21 cellular contexts compared by ENCODE assay signal in genomic region chr2:119932809-119933208, GRCh38.
DNase-seq lines count a peak whose midpoint lies in the region; ATAC-seq, FAIRE-seq and TF ChIP-seq lines count a peak whose summit lies in the region.
"Had no signal": no experiment of that assay in that cellular context is flagged by ENCODE, and none has a peak within 500 bp of the region (broad histone marks: within the 10 kb centered on the region; RNA-seq: fewer than 3 reads in every experiment).

No MANE protein-coding gene starts in this region.

- no peak for ATAC-seq in CD4-positive, CD25-positive, alpha-beta regulatory T cell (ENCODE audit: low read depth in 2 of 2)
- no peak for ATAC-seq in GM21367 (IDR thresholded peaks at IDR 0.05; ENCODE audit: unreplicated experiment)
- ATAC-seq: A549 had no signal

- no peak overlapping the region for H3K27ac Mint-ChIP-seq in activated CD4-positive, alpha-beta memory T cell treated with anti-CD3 and anti-CD28 coated beads, Interleukin-2, amount 10 ng/mL, durations not matched to agents 7 days and 5 days
- no peak overlapping the region for H3K27ac Mint-ChIP-seq in activated CD4-positive, alpha-beta memory T cell treated with anti-CD3 and anti-CD28 coated beads for 36 hours
- peak overlapping the region in 2 of 3 donors; percentile 2 to 38 for H3K27ac Mint-ChIP-seq in CD4-positive, CD25-positive, alpha-beta regulatory T cell

- intact Hi-C loops in activated CD4-positive, alpha-beta memory T cell treated with anti-CD3 and anti-CD28 coated beads for 36 hours (cut with micrococcal nuclease) = no loop called here

- no peaks in the 10 kb centered on the region for H3K9me3 ChIP-seq in CD4-positive, CD25-positive, alpha-beta regulatory T cell (ENCODE audit: control insufficient read depth in 2 of 2, low read length in 2 of 2)
- no peaks in the 10 kb centered on the region for H3K9me3 ChIP-seq in effector memory CD4-positive, alpha-beta T cell (ENCODE audit: control insufficient read depth, low read length)
- H3K9me3 ChIP-seq: A549, MG63 had no signal

- peak; percentile 50 for FAIRE-seq in GM12891 (lab: Jason Lieb, UNC)
- FAIRE-seq: A549 had no signal

- peaks cover 59% of the 10 kb centered on the region for H3K36me3 Mint-ChIP-seq in activated CD4-positive, alpha-beta memory T cell treated with anti-CD3 and anti-CD28 coated beads, Interleukin-2, amount 10 ng/mL, durations not matched to agents 7 days and 5 days (ENCODE audit: low read depth)
- peaks cover 27% of the 10 kb centered on the region for H3K36me3 Mint-ChIP-seq in activated CD4-positive, alpha-beta memory T cell treated with anti-CD3 and anti-CD28 coated beads for 36 hours
- peaks cover 44% of the 10 kb centered on the region for H3K36me3 Mint-ChIP-seq in CD4-positive, CD25-positive, alpha-beta regulatory T cell

- peak overlapping the region; percentile 98 for H3K4me3 ChIP-seq in CD4-positive, CD25-positive, alpha-beta regulatory T cell (ENCODE audit: low read depth, low read length)
- peak overlapping the region; percentile 7 for H3K4me3 ChIP-seq in effector memory CD4-positive, alpha-beta T cell (ENCODE audit: insufficient read depth, low read depth, low read length, poor library complexity, severe bottlenecking)
- H3K4me3 ChIP-seq: A549, GM23248, MG63 had no signal

- TF ChIP-seq POLR2A in GM12891 (IDR thresholded peaks at IDR 0.05; ENCODE audit: low read depth, low read length) = no peak

- DNase-seq in activated CD4-positive, alpha-beta memory T cell treated with anti-CD3 and anti-CD28 coated beads, Interleukin-2, amount 10 ng/mL, durations not matched to agents 7 days and 5 days = no peak
- no peak for DNase-seq in activated CD4-positive, alpha-beta memory T cell treated with anti-CD3 and anti-CD28 coated beads for 36 hours
- no peak for DNase-seq in CD4-positive, CD25-positive, alpha-beta regulatory T cell
- no peak for DNase-seq in GM12891 (ENCODE audit: insufficient read length, low spot score)
- DNase-seq in effector memory CD4-positive, alpha-beta T cell = no peak
- DNase-seq in GM10266 (ENCODE audit: extremely low spot score) = no peak
- no peak for DNase-seq in DMS79 treated with DMSO at 0.1 percent for 48 hours (lab: John Stamatoyannopoulos, UW)
- DNase-seq: C1 segment of cervical spinal cord, Calu3, DMS53, GM23248, HCEC 1CT, IMR-90, Karpas-422, MG63, NCI-H1092, NCI-H146, NCI-H2081 treated with DMSO at 0.1 percent for 48 hours, NCI-H524 had no signal

- peaks cover 52% of the 10 kb centered on the region for H3K36me3 ChIP-seq in CD4-positive, CD25-positive, alpha-beta regulatory T cell (ENCODE audit: control insufficient read depth, insufficient read depth, low read length)
- peaks cover 28% of the 10 kb centered on the region for H3K36me3 ChIP-seq in effector memory CD4-positive, alpha-beta T cell (ENCODE audit: control insufficient read depth, insufficient read depth, low read length)
- H3K36me3 ChIP-seq: MG63 had no signal

- POLR2A ChIA-PET in activated CD4-positive, alpha-beta memory T cell treated with anti-CD3 and anti-CD28 coated beads, Interleukin-2, amount 10 ng/mL, durations not matched to agents 7 days and 5 days (lab: Charles Lee) = no interaction called here
- POLR2A ChIA-PET in activated CD4-positive, alpha-beta memory T cell treated with anti-CD3 and anti-CD28 coated beads for 36 hours (lab: Charles Lee) = no interaction called here

- peak overlapping the region; percentile 39 for H3K4me3 Mint-ChIP-seq in activated CD4-positive, alpha-beta memory T cell treated with anti-CD3 and anti-CD28 coated beads, Interleukin-2, amount 10 ng/mL, durations not matched to agents 7 days and 5 days
- no peak overlapping the region for H3K4me3 Mint-ChIP-seq in activated CD4-positive, alpha-beta memory T cell treated with anti-CD3 and anti-CD28 coated beads for 36 hours
- peak overlapping the region; percentile 42 to 85 (median 60) for H3K4me3 Mint-ChIP-seq in CD4-positive, CD25-positive, alpha-beta regulatory T cell

- no peak overlapping the region for H3K27ac ChIP-seq in CD4-positive, CD25-positive, alpha-beta regulatory T cell (ENCODE audit: insufficient read depth, low read length, poor library complexity, severe bottlenecking)
- no peak overlapping the region for H3K27ac ChIP-seq in effector memory CD4-positive, alpha-beta T cell (ENCODE audit: insufficient read depth, low read length, poor library complexity, severe bottlenecking)
- H3K27ac ChIP-seq: A549, GM23248 had no signal

- H3K4me1 ChIP-seq in CD4-positive, CD25-positive, alpha-beta regulatory T cell (ENCODE audit: control insufficient read depth, insufficient read depth, low read length, poor library complexity, severe bottlenecking) = peaks cover 53% of the 10 kb centered on the region
- peaks cover 14% of the 10 kb centered on the region for H3K4me1 ChIP-seq in effector memory CD4-positive, alpha-beta T cell (ENCODE audit: control insufficient read depth, insufficient read depth, low read length, poor library complexity, severe bottlenecking)
- H3K4me1 ChIP-seq: A549 had no signal

- CTCF ChIA-PET in activated CD4-positive, alpha-beta memory T cell treated with anti-CD3 and anti-CD28 coated beads, Interleukin-2, amount 10 ng/mL, durations not matched to agents 7 days and 5 days (lab: Charles Lee) = interaction anchor here (1.0 kb wide), 1 partner anchor 242 kb away, joined by 3 read pairs; no protein-coding TSS in a partner anchor
- CTCF ChIA-PET in activated CD4-positive, alpha-beta memory T cell treated with anti-CD3 and anti-CD28 coated beads for 36 hours (lab: Charles Lee) = no interaction called here

- no peaks in the 10 kb centered on the region for H3K27me3 ChIP-seq in CD4-positive, CD25-positive, alpha-beta regulatory T cell (ENCODE audit: control insufficient read depth, insufficient read depth, low read length)
- H3K27me3 ChIP-seq in effector memory CD4-positive, alpha-beta T cell (replicated peaks; ENCODE audit: control insufficient read depth, insufficient read depth, low read length, poor library complexity, severe bottlenecking) = no peaks in the 10 kb centered on the region
- H3K27me3 ChIP-seq: MG63 had no signal

- peaks cover 51% of the 10 kb centered on the region for H3K4me1 Mint-ChIP-seq in activated CD4-positive, alpha-beta memory T cell treated with anti-CD3 and anti-CD28 coated beads, Interleukin-2, amount 10 ng/mL, durations not matched to agents 7 days and 5 days
- peaks cover 50% of the 10 kb centered on the region for H3K4me1 Mint-ChIP-seq in activated CD4-positive, alpha-beta memory T cell treated with anti-CD3 and anti-CD28 coated beads for 36 hours (ENCODE audit: low read depth)
- H3K4me1 Mint-ChIP-seq in CD4-positive, CD25-positive, alpha-beta regulatory T cell = peaks cover 46 to 80% (median 63%) of the 10 kb centered on the region in 4 donors

- no peaks in the 10 kb centered on the region for H3K27me3 Mint-ChIP-seq in activated CD4-positive, alpha-beta memory T cell treated with anti-CD3 and anti-CD28 coated beads, Interleukin-2, amount 10 ng/mL, durations not matched to agents 7 days and 5 days
- no peaks in the 10 kb centered on the region for H3K27me3 Mint-ChIP-seq in activated CD4-positive, alpha-beta memory T cell treated with anti-CD3 and anti-CD28 coated beads for 36 hours
- H3K27me3 Mint-ChIP-seq in CD4-positive, CD25-positive, alpha-beta regulatory T cell = no peaks in the 10 kb centered on the region

- no peak for TF ChIP-seq CTCF in GM10266 (IDR thresholded peaks at IDR 0.05; ENCODE audit: control insufficient read depth, insufficient read depth, low read depth, missing control alignments)

- peaks cover 10% of the 10 kb centered on the region for H3K9me3 Mint-ChIP-seq in activated CD4-positive, alpha-beta memory T cell treated with anti-CD3 and anti-CD28 coated beads, Interleukin-2, amount 10 ng/mL, durations not matched to agents 7 days and 5 days
- no peaks in the 10 kb centered on the region for H3K9me3 Mint-ChIP-seq in activated CD4-positive, alpha-beta memory T cell treated with anti-CD3 and anti-CD28 coated beads for 36 hours
- H3K9me3 Mint-ChIP-seq in CD4-positive, CD25-positive, alpha-beta regulatory T cell = peaks cover 0 to 6% (median 0%) of the 10 kb centered on the region in 7 donors

TF ChIP-seq in GM12891, 5 proteins besides CTCF, POLR2A, EP300 and RAD21:
- no peak for TF ChIP-seq POLR2AphosphoS5 (IDR thresholded peaks at IDR 0.05; ENCODE audit: low read depth, low read length)
- TF ChIP-seq POU2F2 (IDR thresholded peaks at IDR 0.05; ENCODE audit: low read depth, low read length) = no peak
- no peak for TF ChIP-seq SPI1 (IDR thresholded peaks at IDR 0.05; ENCODE audit: low read depth, low read length)
- no peak for TF ChIP-seq PAX5 (IDR thresholded peaks at IDR 0.05; ENCODE audit: insufficient read depth, low read length, severe bottlenecking)
- TF ChIP-seq TAF1 (IDR thresholded peaks at IDR 0.05; ENCODE audit: low read depth, low read length) = no peak

Comparison
In these comparisons a context has a peak if more than half of its experiments do, and no peak if none do; other contexts are left out.
1. H3K27ac Mint-ChIP-seq: peak in CD4-positive, CD25-positive, alpha-beta regulatory T cell (2 of 3); none in activated CD4-positive, alpha-beta memory T cell treated with anti-CD3 and anti-CD28 coated beads, Interleukin-2, amount 10 ng/mL, durations not matched to agents 7 days and 5 days (single experiment) and activated CD4-positive, alpha-beta memory T cell treated with anti-CD3 and anti-CD28 coated beads for 36 hours (single experiment).